17 cellular contexts compared by ENCODE assay signal in genomic region chr2:176555112-176555511, GRCh38.
"Had no signal": no experiment of that assay in that cellular context is flagged by ENCODE, and none has a peak within 500 bp of the region (broad histone marks: within the 10 kb centered on the region; RNA-seq: fewer than 3 reads in every experiment).

No MANE protein-coding gene starts in this region.

- H3K27ac ChIP-seq: hepatocyte, left lung, lower lobe of right lung, neural progenitor cell, neutrophil, parathyroid adenoma, psoas muscle, upper lobe of right lung had no signal

- H2AFZ ChIP-seq: hepatocyte, parathyroid adenoma had no signal

- H3K4me1 ChIP-seq: neural progenitor cell, parathyroid adenoma had no signal

- H3K27me3 ChIP-seq: sigmoid colon had no signal

- FAIRE-seq: small intestine, urothelium cell line had no signal

- DNase-seq: kidney, left lung, lower lobe of right lung, occipital lobe, psoas muscle, spleen, tibial artery, upper lobe of right lung had no signal

- H3K36me3 ChIP-seq: left lung, lower lobe of right lung, neural progenitor cell, neutrophil, sigmoid colon, spleen, suprapubic skin, thoracic aorta, tibial artery, upper lobe of right lung had no signal

- H3K9me3 ChIP-seq: left lung, lower lobe of right lung, neutrophil, psoas muscle, sigmoid colon, spleen, suprapubic skin, thoracic aorta, tibial artery, upper lobe of right lung had no signal

- H3K9ac ChIP-seq: neural progenitor cell, parathyroid adenoma had no signal

- H3K79me2 ChIP-seq: hepatocyte, parathyroid adenoma had no signal

- H3K4me3 ChIP-seq: hepatocyte had no signal
